1 cellular context compared by ENCODE assay signal in genomic region chr10:92690211-92691041, GRCh38.
TF ChIP-seq lines count a peak whose summit lies in the region.

No MANE protein-coding gene starts in this region.

TF ChIP-seq in K562, 482 proteins besides CTCF, POLR2A, EP300 and RAD21 (continued from another document):
- TF ChIP-seq GMEB1 (CRISPR knock-in tag; IDR thresholded peaks at IDR 0.05) (no peak), TFAM (CRISPR knock-in tag; conservative IDR thresholded peaks at IDR 0.05) (no peak), HDAC2 (IDR thresholded peaks at IDR 0.05) (peak; percentile 22; the same call in 1 of the 2 replicates), CHD2 (IDR thresholded peaks at IDR 0.05; ENCODE audit: low read depth, low read length) (no peak), ZNF764 (CRISPR knock-in tag; IDR thresholded peaks at IDR 0.05; ENCODE audit: low read depth) (no peak), SAP30 (IDR thresholded peaks at IDR 0.05; ENCODE audit: borderline replicate concordance, insufficient read depth, low read depth, low read length, poor library complexity, severe bottlenecking) (peak; percentile 24), MTA3 (IDR thresholded peaks at IDR 0.05; ENCODE audit: borderline replicate concordance) (no peak), TBP (optimal IDR thresholded peaks at IDR 0.05; ENCODE audit: low read depth, low read length) (no peak), KLF6 (CRISPR knock-in tag; IDR thresholded peaks at IDR 0.05; ENCODE audit: borderline replicate concordance) (no peak), RHOXF2B (CRISPR knock-in tag; conservative IDR thresholded peaks at IDR 0.05) (no peak)
- TF ChIP-seq, protein P1, sequence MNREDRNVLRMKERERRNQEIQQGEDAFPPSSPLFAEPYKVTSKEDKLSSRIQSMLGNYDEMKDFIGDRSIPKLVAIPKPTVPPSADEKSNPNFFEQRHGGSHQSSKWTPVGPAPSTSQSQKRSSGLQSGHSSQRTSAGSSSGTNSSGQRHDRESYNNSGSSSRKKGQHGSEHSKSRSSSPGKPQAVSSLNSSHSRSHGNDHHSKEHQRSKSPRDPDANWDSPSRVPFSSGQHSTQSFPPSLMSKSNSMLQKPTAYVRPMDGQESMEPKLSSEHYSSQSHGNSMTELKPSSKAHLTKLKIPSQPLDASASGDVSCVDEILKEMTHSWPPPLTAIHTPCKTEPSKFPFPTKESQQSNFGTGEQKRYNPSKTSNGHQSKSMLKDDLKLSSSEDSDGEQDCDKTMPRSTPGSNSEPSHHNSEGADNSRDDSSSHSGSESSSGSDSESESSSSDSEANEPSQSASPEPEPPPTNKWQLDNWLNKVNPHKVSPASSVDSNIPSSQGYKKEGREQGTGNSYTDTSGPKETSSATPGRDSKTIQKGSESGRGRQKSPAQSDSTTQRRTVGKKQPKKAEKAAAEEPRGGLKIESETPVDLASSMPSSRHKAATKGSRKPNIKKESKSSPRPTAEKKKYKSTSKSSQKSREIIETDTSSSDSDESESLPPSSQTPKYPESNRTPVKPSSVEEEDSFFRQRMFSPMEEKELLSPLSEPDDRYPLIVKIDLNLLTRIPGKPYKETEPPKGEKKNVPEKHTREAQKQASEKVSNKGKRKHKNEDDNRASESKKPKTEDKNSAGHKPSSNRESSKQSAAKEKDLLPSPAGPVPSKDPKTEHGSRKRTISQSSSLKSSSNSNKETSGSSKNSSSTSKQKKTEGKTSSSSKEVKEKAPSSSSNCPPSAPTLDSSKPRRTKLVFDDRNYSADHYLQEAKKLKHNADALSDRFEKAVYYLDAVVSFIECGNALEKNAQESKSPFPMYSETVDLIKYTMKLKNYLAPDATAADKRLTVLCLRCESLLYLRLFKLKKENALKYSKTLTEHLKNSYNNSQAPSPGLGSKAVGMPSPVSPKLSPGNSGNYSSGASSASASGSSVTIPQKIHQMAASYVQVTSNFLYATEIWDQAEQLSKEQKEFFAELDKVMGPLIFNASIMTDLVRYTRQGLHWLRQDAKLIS (CRISPR knock-in tag; IDR thresholded peaks at IDR 0.05): peak; percentile 84
TF ChIP-seq in K562: peak in this region for 61.
